In genomic region chr19:37466277-37466797, GRCh38 we compare ENCODE assay signal across 8 cellular contexts. TPM values are rescaled to one million over a fixed set of nuclear protein-coding genes. Genes with fewer than 3 reads are reported as not detected.
A peak's percentile ranks its signal among the peaks of the same experiment; 100 is the strongest.
DNase-seq lines count a peak whose midpoint lies in the region; FAIRE-seq and TF ChIP-seq lines count a peak whose summit lies in the region.

No MANE protein-coding gene starts in this region.

- intact Hi-C loops in kidney (cut with DNase I): no loop called here

- H3K4me1 ChIP-seq in kidney (ENCODE audit: control insufficient read depth in 1 of 2, insufficient read depth in 1 of 2, low read depth in 1 of 2, low read length in 2 of 2) (peaks cover 7 to 11% of the 10 kb centered on the region in 2 donors), suprapubic skin (peaks cover 24% of the 10 kb centered on the region)

- peaks cover 32% of the 10 kb centered on the region for H3K36me3 Mint-ChIP-seq in T-helper 2 cell treated with Interferon-gamma antibody and Interleukin-4, amounts not matched to agents 5 μg/mL and 100 μg/mL, for 36 hours (ENCODE audit: low read depth)

- H3K27me3 ChIP-seq in suprapubic skin: no peaks in the 10 kb centered on the region

- H3K4me3 ChIP-seq in kidney (ENCODE audit: low read length in 2 of 2) (peak overlapping the region; percentile 94 to 97), suprapubic skin (peak overlapping the region; percentile 65)

- FAIRE-seq in kidney (lab: Jason Lieb, UNC): no peak

- H3K36me3 ChIP-seq in kidney (ENCODE audit: control insufficient read depth in 1 of 2, insufficient read depth in 2 of 2, low read length in 2 of 2): peaks cover 7 to 9% of the 10 kb centered on the region in 2 donors
- peaks cover 19% of the 10 kb centered on the region for H3K36me3 ChIP-seq in suprapubic skin

- peak overlapping the region; percentile 94 for H3K27ac Mint-ChIP-seq in T-helper 2 cell treated with Interferon-gamma antibody and Interleukin-4, amounts not matched to agents 5 μg/mL and 100 μg/mL, for 36 hours

- H3K4me1 Mint-ChIP-seq in T-helper 2 cell treated with Interferon-gamma antibody and Interleukin-4, amounts not matched to agents 5 μg/mL and 100 μg/mL, for 36 hours (ENCODE audit: low read depth): peaks cover 23% of the 10 kb centered on the region

- no peaks in the 10 kb centered on the region for H3K27me3 Mint-ChIP-seq in T-helper 2 cell treated with Interferon-gamma antibody and Interleukin-4, amounts not matched to agents 5 μg/mL and 100 μg/mL, for 36 hours (ENCODE audit: low read depth)

- peak overlapping the region; percentile 86 to 87 for H3K27ac ChIP-seq in kidney (ENCODE audit: low read depth in 2 of 2, low read length in 2 of 2)
- peak overlapping the region; percentile 65 for H3K27ac ChIP-seq in suprapubic skin

- DNase-seq in T-helper 2 cell treated with Interferon-gamma antibody and Interleukin-4, amounts not matched to agents 5 μg/mL and 100 μg/mL, for 36 hours (ENCODE audit: low spot score): no peak
- no peak for DNase-seq in T-helper 2 cell
- peak; percentile 42 for DNase-seq in amniotic epithelial cell (ENCODE audit: low read depth)
- DNase-seq in kidney: no peak
- no peak for DNase-seq in suprapubic skin (ENCODE audit: low spot score in 2 of 2)
- DNase-seq in hippocampal formation (lab: John Stamatoyannopoulos, UW): no peak
- no peak for DNase-seq in cortex of kidney (lab: John Stamatoyannopoulos, UW)
- DNase-seq in SW480 (ENCODE audit: low spot score): no peak

- 31% methylated on average over 25 of the region's 25 CpGs for WGBS in suprapubic skin

- H3K4me3 Mint-ChIP-seq in T-helper 2 cell treated with Interferon-gamma antibody and Interleukin-4, amounts not matched to agents 5 μg/mL and 100 μg/mL, for 36 hours: peak overlapping the region; percentile 94

- no peak for TF ChIP-seq EP300 in suprapubic skin (IDR thresholded peaks at IDR 0.05)

- no peak for TF ChIP-seq POLR2A in suprapubic skin (IDR thresholded peaks at IDR 0.05)

- H3K9me3 ChIP-seq in kidney (ENCODE audit: control insufficient read depth in 1 of 2, low read length in 2 of 2) (peaks cover 9% of the 10 kb centered on the region in 2 donors), suprapubic skin (peaks cover 4% of the 10 kb centered on the region)

- H3K9ac ChIP-seq in kidney (ENCODE audit: low read length in 2 of 2): peak overlapping the region; percentile 80 to 84

- no peak for TF ChIP-seq CTCF in kidney (IDR thresholded peaks at IDR 0.05; ENCODE audit: borderline replicate concordance, extremely low read depth, insufficient read depth)
- TF ChIP-seq CTCF in suprapubic skin (IDR thresholded peaks at IDR 0.05): no peak

- peaks cover 23% of the 10 kb centered on the region for H3K9me3 Mint-ChIP-seq in T-helper 2 cell treated with Interferon-gamma antibody and Interleukin-4, amounts not matched to agents 5 μg/mL and 100 μg/mL, for 36 hours

RNA-seq across cellular contexts. Expression of gene ZNF569, which starts 0.9 kb away (rescaled TPM):
- total RNA-seq in kidney: 6.9 TPM
- polyA plus RNA-seq in kidney (ENCODE audit: insufficient read depth, low read depth, low replicate concordance): 2.7 TPM
- 1 to 10 TPM; 2.7 to 7.8 (median 4.6) TPM for total RNA-seq in suprapubic skin

RNA-seq across cellular contexts. Expression of gene ZNF570, which starts 2.8 kb away (rescaled TPM):
- total RNA-seq in kidney (8.2 TPM), suprapubic skin (1 to 10 TPM; 2.4 to 9.5 (median 3.9) TPM)
- 2.4 TPM for polyA plus RNA-seq in kidney (ENCODE audit: insufficient read depth, low read depth, low replicate concordance)

RNA-seq across cellular contexts. Expression of gene ZNF793, which starts 40.4 kb away (rescaled TPM):
- total RNA-seq in kidney: 12.9 TPM
- polyA plus RNA-seq in kidney (ENCODE audit: insufficient read depth, low read depth, low replicate concordance): 4.3 TPM
- 1 to 10 TPM; 1.8 to 9.2 (median 6.0) TPM for total RNA-seq in suprapubic skin
